ENCODE assay signal across 1 cellular context in genomic region chr19:5484398-5485285, GRCh38.
A peak's percentile ranks its signal among the peaks of the same experiment; 100 is the strongest.
TF ChIP-seq lines count a peak whose summit lies in the region.

No MANE protein-coding gene starts in this region.

TF ChIP-seq in HEK293, 187 proteins besides CTCF, POLR2A, EP300 and RAD21 (continued from another document and continues in another):
- TF ChIP-seq ELK4 (IDR thresholded peaks at IDR 0.05; ENCODE audit: borderline replicate concordance, low read depth, low read length) (no peak), ZNF670 (tag by site-specific recombination; IDR thresholded peaks at IDR 0.05; ENCODE audit: low read depth) (no peak), ZNF37A (tag by site-specific recombination; IDR thresholded peaks at IDR 0.05) (no peak), SCRT2 (tag by site-specific recombination; IDR thresholded peaks at IDR 0.05) (peak; percentile 48; the same call in 1 of the 2 replicates), ZSCAN18 (tag by site-specific recombination; IDR thresholded peaks at IDR 0.05) (no peak), ZBTB26 (tag by site-specific recombination; optimal IDR thresholded peaks at IDR 0.05) (no peak), ZNF558 (tag by site-specific recombination; IDR thresholded peaks at IDR 0.05) (no peak), YY1 (tag by site-specific recombination; IDR thresholded peaks at IDR 0.05) (no peak), ZNF654 (tag by site-specific recombination; IDR thresholded peaks at IDR 0.05; ENCODE audit: low read depth) (no peak), PATZ1 (tag by site-specific recombination; IDR thresholded peaks at IDR 0.05) (peak; percentile 32; the same call in 1 of the 2 replicates), BCL11B (tag by site-specific recombination; IDR thresholded peaks at IDR 0.05; ENCODE audit: low read depth) (no peak), ZBTB7A (tag by site-specific recombination; IDR thresholded peaks at IDR 0.05; ENCODE audit: low read depth) (no peak), ZNF76 (tag by site-specific recombination; IDR thresholded peaks at IDR 0.05; ENCODE audit: borderline replicate concordance, low read depth) (no peak), PRDM10 (tag by site-specific recombination; IDR thresholded peaks at IDR 0.05) (no peak), ZNF560 (tag by site-specific recombination; IDR thresholded peaks at IDR 0.05; ENCODE audit: borderline replicate concordance) (no peak), ZNF530 (tag by site-specific recombination; IDR thresholded peaks at IDR 0.05; ENCODE audit: low read depth) (no peak), ZBTB11 (tag by site-specific recombination; conservative IDR thresholded peaks at IDR 0.05; ENCODE audit: low read depth) (no peak), ZNF398 (tag by site-specific recombination; IDR thresholded peaks at IDR 0.05) (0 out of 2 replicates have a peak, but pooled peaks have one; percentile 22), ZBTB6 (tag by site-specific recombination; IDR thresholded peaks at IDR 0.05) (peak; percentile 66; the same call in 1 of the 2 replicates), ZNF280D (tag by site-specific recombination; IDR thresholded peaks at IDR 0.05) (no peak), KLF17 (tag by site-specific recombination; IDR thresholded peaks at IDR 0.05) (no peak), ZBTB17 (tag by site-specific recombination; IDR thresholded peaks at IDR 0.05) (peak; percentile 41; the same call in 1 of the 2 replicates), ZSCAN30 (tag by site-specific recombination; IDR thresholded peaks at IDR 0.05) (no peak), REST (tag by site-specific recombination; IDR thresholded peaks at IDR 0.05) (no peak), RBAK (tag by site-specific recombination; IDR thresholded peaks at IDR 0.05) (no peak), ZSCAN16 (tag by site-specific recombination; IDR thresholded peaks at IDR 0.05) (no peak), ZSCAN23 (tag by site-specific recombination; IDR thresholded peaks at IDR 0.05) (no peak)
